Comparison of ENCODE assay signal across 19 cellular contexts in the genomic region with DNA sequence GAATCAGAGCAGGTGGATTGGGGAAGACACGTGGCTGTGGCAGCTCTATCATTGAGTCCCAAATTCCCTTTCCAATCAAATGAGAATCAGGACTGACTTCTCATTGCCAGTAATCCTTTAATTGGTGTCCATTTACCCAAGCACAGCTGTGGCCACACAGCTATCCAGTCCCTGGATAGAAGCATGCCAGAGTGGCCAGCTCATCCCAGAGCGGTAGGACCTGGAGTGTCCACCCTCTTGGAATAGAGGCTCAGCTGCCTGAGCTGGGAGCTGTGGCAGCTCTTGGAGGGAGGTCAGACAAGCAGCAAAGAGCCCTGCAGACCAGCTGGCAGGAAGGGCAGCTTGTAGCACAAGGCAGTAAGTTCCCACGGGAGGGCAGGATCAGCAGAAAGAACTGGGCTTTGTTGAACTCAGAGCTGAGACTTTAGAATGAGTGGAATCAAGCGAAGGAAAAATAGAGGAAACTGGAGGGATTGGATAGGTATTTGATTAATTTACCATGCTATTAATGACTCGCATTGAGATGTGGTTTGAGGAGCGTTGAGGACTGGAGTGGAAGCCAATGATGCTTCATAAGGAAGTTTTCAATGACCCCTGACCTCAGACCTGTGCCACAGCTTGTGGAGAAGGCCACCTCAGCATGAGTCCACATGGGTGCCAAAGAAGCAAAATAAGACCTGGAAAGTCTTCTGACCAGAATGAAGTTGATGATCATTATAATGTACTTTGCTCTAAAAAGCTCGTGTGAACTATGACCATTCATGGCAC.
A peak's percentile ranks its signal among the peaks of the same experiment; 100 is the strongest.
DNase-seq lines count a peak whose midpoint lies in the region; ATAC-seq and TF ChIP-seq lines count a peak whose summit lies in the region.
"Had no signal": no experiment of that assay in that cellular context is flagged by ENCODE, and none has a peak within 500 bp of the region (broad histone marks: within the 10 kb centered on the region; RNA-seq: fewer than 3 reads in every experiment).

No MANE protein-coding gene starts in this region.

- no peak for TF ChIP-seq CTCF in HEK293 (tag by site-specific recombination; IDR thresholded peaks at IDR 0.05)

- H3K27ac ChIP-seq in HEK293 (ENCODE audit: extremely low read depth, low read depth, low read length), result no peak overlapping the region
- H3K27ac ChIP-seq: esophagus muscularis mucosa, neutrophil, vagina had no signal

- H3K4me1 ChIP-seq in HEK293 (ENCODE audit: control insufficient read depth, insufficient read depth, low read length), result no peaks in the 10 kb centered on the region
- H3K4me1 ChIP-seq: vagina had no signal

- DNase-seq in AG08396 (ENCODE audit: low spot score) (peak; percentile 62), fibroblast of gingiva (ENCODE audit: low read depth) (peak; percentile 10), medulla oblongata (ENCODE audit: extremely low spot score) (peak; percentile 32), NCI-H2196 treated with DMSO at 0.1 percent for 48 hours (lab: John Stamatoyannopoulos, UW; ENCODE audit: unreplicated experiment) (no peak), MV-4-11 (lab: John Stamatoyannopoulos, UW) (no peak)
- DNase-seq: activated CD8-positive, alpha-beta T cell treated with anti-CD3 and anti-CD28 coated beads for 36 hours; activated gamma-delta T cell; H9; mammary epithelial cell; NCI-H1417; NCI-H446 treated with DMSO at 0.1 percent for 48 hours; stimulated activated naive CD8-positive, alpha-beta T cell treated with anti-CD3 and anti-CD28 coated beads, Interleukin-15, amount 100 ng/mL, for 72 hours had no signal

- POLR2A ChIA-PET in HEK293 (lab: Yijun Ruan, JAX), result interaction anchor here (0.8 kb wide), 1 partner anchor 94 kb away, joined by 5 read pairs; the partner anchor contains the start of gene SEC11A

- CTCF ChIA-PET in HEK293 (lab: Yijun Ruan, JAX), result interaction anchor here (0.6 to 1.8 kb wide), 5 partner anchors 9 to 211 kb away, joined by 3 to 6 read pairs (median 3); no protein-coding TSS in a partner anchor

- peaks cover 0 to 5% of the 10 kb centered on the region in 2 experiments; a peak in 1 of 3 replicates for H3K36me3 ChIP-seq in HEK293 (ENCODE audit: control insufficient read depth in 2 of 2, insufficient read depth in 1 of 2, low read length in 2 of 2)
- H3K36me3 ChIP-seq: vagina had no signal

- no peak overlapping the region for H3K4me3 ChIP-seq in HEK293 (ENCODE audit: low read depth, low read length)
- H3K4me3 ChIP-seq: esophagus muscularis mucosa, smooth muscle cell, vagina had no signal

- no peaks in the 10 kb centered on the region for H3K9me3 ChIP-seq in HEK293 (ENCODE audit: control insufficient read depth, insufficient read depth, low read depth, low read length)
- H3K9me3 ChIP-seq: esophagus muscularis mucosa, neutrophil, vagina had no signal

- ATAC-seq in HG03039 (IDR thresholded peaks at IDR 0.05; ENCODE audit: unreplicated experiment), result no peak
- ATAC-seq in GM18870 (IDR thresholded peaks at IDR 0.05; ENCODE audit: unreplicated experiment), result no peak
- ATAC-seq: activated CD8-positive, alpha-beta T cell treated with anti-CD3 and anti-CD28 coated beads for 36 hours had no signal

TF ChIP-seq in HEK293, 187 proteins besides CTCF, POLR2A, EP300 and RAD21:
- TF ChIP-seq ZNF274 (IDR thresholded peaks at IDR 0.05; ENCODE audit: low read length), result no peak
- no peak for TF ChIP-seq ZNF274 (tag by site-specific recombination; IDR thresholded peaks at IDR 0.05; ENCODE audit: borderline replicate concordance)
- TF ChIP-seq ZFP37 (tag by site-specific recombination; IDR thresholded peaks at IDR 0.05), result no peak
- peak; percentile 95 for TF ChIP-seq ZBTB17 (tag by site-specific recombination; IDR thresholded peaks at IDR 0.05)
TF ChIP-seq in HEK293: peak in this region for 1.

Comparison
In these comparisons a context has a peak if more than half of its experiments do, and no peak if none do; other contexts are left out.
1. DNase-seq: peak in AG08396 (single experiment), fibroblast of gingiva (single experiment) and medulla oblongata (single experiment); none in NCI-H2196 treated with DMSO at 0.1 percent for 48 hours (single experiment) and MV-4-11 (single experiment).